In genomic region chr13:46165485-46166220, GRCh38 we compare ENCODE assay signal across 9 cellular contexts. TPM values are rescaled to one million over a fixed set of nuclear protein-coding genes. Genes with fewer than 3 reads are reported as not detected.
DNase-seq lines count a peak whose midpoint lies in the region; ATAC-seq and TF ChIP-seq lines count a peak whose summit lies in the region.
"Had no signal": no experiment of that assay in that cellular context is flagged by ENCODE, and none has a peak within 500 bp of the region (broad histone marks: within the 10 kb centered on the region; RNA-seq: fewer than 3 reads in every experiment).

No MANE protein-coding gene starts in this region.

- ATAC-seq in HG03066 (IDR thresholded peaks at IDR 0.05; ENCODE audit: low read depth, unreplicated experiment): peak; percentile 58
- peak; percentile 71 for ATAC-seq in activated CD8-positive, alpha-beta T cell treated with anti-CD3 and anti-CD28 coated beads for 36 hours
- ATAC-seq in stimulated activated naive CD8-positive, alpha-beta T cell treated with anti-CD3 and anti-CD28 coated beads, Interleukin-15, Interleukin-2, amounts not matched to agents 100 U/mL and 50 U/mL, for 24 hours: peak; percentile 84

- intact Hi-C loops in activated CD8-positive, alpha-beta T cell treated with anti-CD3 and anti-CD28 coated beads for 36 hours (cut with micrococcal nuclease): loop anchor here (2.0 to 5.0 kb wide), 3 partner anchors 17 to 152 kb away; partner anchors contain the start of gene LCP1

- H3K4me3 Mint-ChIP-seq in activated CD8-positive, alpha-beta T cell treated with anti-CD3 and anti-CD28 coated beads for 36 hours: peak overlapping the region; percentile 52

- H3K36me3 Mint-ChIP-seq in activated CD8-positive, alpha-beta T cell treated with anti-CD3 and anti-CD28 coated beads for 36 hours (ENCODE audit: low read depth): peaks cover 70% of the 10 kb centered on the region

- peak overlapping the region; percentile 87 for H3K27ac Mint-ChIP-seq in activated CD8-positive, alpha-beta T cell treated with anti-CD3 and anti-CD28 coated beads for 36 hours

- peak; percentile 65 for DNase-seq in stimulated activated CD4-positive, alpha-beta T cell treated with anti-CD3 and anti-CD28 coated beads, Interleukin-15, amount 100 ng/mL, for 24 hours
- no peak for DNase-seq in stimulated activated CD4-positive, alpha-beta T cell treated with anti-CD3 and anti-CD28 coated beads, Interleukin-4, amount 100 ng/mL, for 4 hours
- DNase-seq in activated CD8-positive, alpha-beta T cell treated with anti-CD3 and anti-CD28 coated beads for 36 hours: peak; percentile 77
- peak; percentile 57 for DNase-seq in stimulated activated naive CD8-positive, alpha-beta T cell treated with anti-CD3 and anti-CD28 coated beads, Interleukin-15, Interleukin-2, amounts not matched to agents 100 U/mL and 50 U/mL, for 24 hours
- no peak for DNase-seq in AML-193 (lab: John Stamatoyannopoulos, UW)
- DNase-seq in NCI-H345 treated with DMSO at 0.1 percent for 48 hours (lab: John Stamatoyannopoulos, UW; ENCODE audit: unreplicated experiment): no peak
- DNase-seq in iPS-NIHi7 (ENCODE audit: extremely low spot score): no peak

- POLR2A ChIA-PET in activated CD8-positive, alpha-beta T cell treated with anti-CD3 and anti-CD28 coated beads for 36 hours (lab: Charles Lee): interaction anchor here (0.8 to 1.4 kb wide), 3 partner anchors 8 to 13 kb away, joined by 3 to 9 read pairs (median 9); no protein-coding TSS in a partner anchor

- peaks cover 82% of the 10 kb centered on the region for H3K4me1 Mint-ChIP-seq in activated CD8-positive, alpha-beta T cell treated with anti-CD3 and anti-CD28 coated beads for 36 hours (ENCODE audit: low read depth)

- H3K9me3 Mint-ChIP-seq in activated CD8-positive, alpha-beta T cell treated with anti-CD3 and anti-CD28 coated beads for 36 hours: peaks cover 2% of the 10 kb centered on the region

- CTCF ChIA-PET in activated CD8-positive, alpha-beta T cell treated with anti-CD3 and anti-CD28 coated beads for 36 hours (lab: Charles Lee): interaction anchor here (1.0 to 2.0 kb wide), 7 partner anchors 9 to 156 kb away, joined by 4 to 7 read pairs (median 5); no protein-coding TSS in a partner anchor

- no peaks in the 10 kb centered on the region for H3K27me3 Mint-ChIP-seq in activated CD8-positive, alpha-beta T cell treated with anti-CD3 and anti-CD28 coated beads for 36 hours

- no peak for TF ChIP-seq CTCF in activated CD8-positive, alpha-beta T cell treated with anti-CD3 and anti-CD28 coated beads for 36 hours (IDR thresholded peaks at IDR 0.05)

RNA-seq across cellular contexts. Expression of gene LCP1, which starts 16.3 kb away (rescaled TPM):
- total RNA-seq in activated CD8-positive, alpha-beta T cell treated with anti-CD3 and anti-CD28 coated beads for 36 hours: 1,000 to 10,000 TPM; 1,014 to 1,019 TPM

RNA-seq across cellular contexts. Expression of gene LRRC63, which starts 46.1 kb away (rescaled TPM):
- under 1 TPM; 0.47 to 0.59 TPM for total RNA-seq in activated CD8-positive, alpha-beta T cell treated with anti-CD3 and anti-CD28 coated beads for 36 hours
- total RNA-seq: right atrium auricular region had no signal

Comparison
In these comparisons a context has a peak if more than half of its experiments do, and no peak if none do; other contexts are left out.
1. DNase-seq: peak in stimulated activated CD4-positive, alpha-beta T cell treated with anti-CD3 and anti-CD28 coated beads, Interleukin-15, amount 100 ng/mL, for 24 hours (single experiment), activated CD8-positive, alpha-beta T cell treated with anti-CD3 and anti-CD28 coated beads for 36 hours (single experiment) and stimulated activated naive CD8-positive, alpha-beta T cell treated with anti-CD3 and anti-CD28 coated beads, Interleukin-15, Interleukin-2, amounts not matched to agents 100 U/mL and 50 U/mL, for 24 hours (single experiment); none in stimulated activated CD4-positive, alpha-beta T cell treated with anti-CD3 and anti-CD28 coated beads, Interleukin-4, amount 100 ng/mL, for 4 hours (0 of 2), AML-193 (0 of 2), NCI-H345 treated with DMSO at 0.1 percent for 48 hours (single experiment) and iPS-NIHi7 (single experiment).
2. Peak in every context shown above with its lines, with median percentiles within 50 percentile points of each other: ATAC-seq.